2 cellular contexts compared by ENCODE assay signal in the genomic region with DNA sequence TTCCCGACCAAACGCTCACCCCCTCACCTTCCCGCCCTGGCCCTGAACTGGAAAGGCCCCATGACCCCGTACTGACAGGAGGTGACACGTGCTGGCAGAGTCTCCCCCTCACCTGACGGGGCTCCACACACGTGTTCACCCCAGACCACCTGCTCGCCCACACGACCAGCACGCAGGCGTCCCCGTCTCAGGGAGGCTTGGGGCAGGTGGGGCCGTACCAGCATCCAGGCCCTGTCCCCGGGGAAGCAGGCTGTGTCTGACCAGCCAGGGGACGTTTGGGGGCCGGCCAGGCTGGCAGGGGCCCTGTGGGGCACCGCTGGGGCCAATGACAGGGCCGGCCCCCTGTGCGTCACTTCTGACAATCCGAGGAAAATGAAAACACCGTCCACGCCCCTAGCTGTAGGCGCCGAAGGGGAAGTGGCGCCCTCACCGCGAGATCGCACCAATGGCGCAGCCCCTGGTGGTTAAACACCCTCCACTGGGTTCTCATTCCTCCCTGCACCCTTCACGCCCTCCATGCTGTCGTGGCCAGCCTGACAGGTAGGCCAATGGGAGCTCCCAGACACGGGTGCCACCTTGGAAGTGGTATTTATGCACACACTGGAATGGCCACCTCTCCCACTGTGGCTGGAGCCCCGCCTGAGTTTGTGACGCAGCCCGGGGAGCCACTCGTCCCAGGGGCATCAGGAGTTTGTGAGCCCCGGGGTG.
A peak's percentile ranks its signal among the peaks of the same experiment; 100 is the strongest.
TF ChIP-seq lines count a peak whose summit lies in the region.

No MANE protein-coding gene starts in this region.

TF ChIP-seq in K562, 482 proteins besides CTCF, POLR2A, EP300 and RAD21:
- TF ChIP-seq, protein P1, sequence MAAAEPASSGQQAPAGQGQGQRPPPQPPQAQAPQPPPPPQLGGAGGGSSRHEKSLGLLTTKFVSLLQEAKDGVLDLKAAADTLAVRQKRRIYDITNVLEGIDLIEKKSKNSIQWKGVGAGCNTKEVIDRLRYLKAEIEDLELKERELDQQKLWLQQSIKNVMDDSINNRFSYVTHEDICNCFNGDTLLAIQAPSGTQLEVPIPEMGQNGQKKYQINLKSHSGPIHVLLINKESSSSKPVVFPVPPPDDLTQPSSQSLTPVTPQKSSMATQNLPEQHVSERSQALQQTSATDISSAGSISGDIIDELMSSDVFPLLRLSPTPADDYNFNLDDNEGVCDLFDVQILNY (CRISPR knock-in tag; IDR thresholded peaks at IDR 0.05): no peak
- no peak for TF ChIP-seq RBM14 (IDR thresholded peaks at IDR 0.05; ENCODE audit: borderline replicate concordance, insufficient read depth, low read depth, low read length)
- TF ChIP-seq, protein P2, sequence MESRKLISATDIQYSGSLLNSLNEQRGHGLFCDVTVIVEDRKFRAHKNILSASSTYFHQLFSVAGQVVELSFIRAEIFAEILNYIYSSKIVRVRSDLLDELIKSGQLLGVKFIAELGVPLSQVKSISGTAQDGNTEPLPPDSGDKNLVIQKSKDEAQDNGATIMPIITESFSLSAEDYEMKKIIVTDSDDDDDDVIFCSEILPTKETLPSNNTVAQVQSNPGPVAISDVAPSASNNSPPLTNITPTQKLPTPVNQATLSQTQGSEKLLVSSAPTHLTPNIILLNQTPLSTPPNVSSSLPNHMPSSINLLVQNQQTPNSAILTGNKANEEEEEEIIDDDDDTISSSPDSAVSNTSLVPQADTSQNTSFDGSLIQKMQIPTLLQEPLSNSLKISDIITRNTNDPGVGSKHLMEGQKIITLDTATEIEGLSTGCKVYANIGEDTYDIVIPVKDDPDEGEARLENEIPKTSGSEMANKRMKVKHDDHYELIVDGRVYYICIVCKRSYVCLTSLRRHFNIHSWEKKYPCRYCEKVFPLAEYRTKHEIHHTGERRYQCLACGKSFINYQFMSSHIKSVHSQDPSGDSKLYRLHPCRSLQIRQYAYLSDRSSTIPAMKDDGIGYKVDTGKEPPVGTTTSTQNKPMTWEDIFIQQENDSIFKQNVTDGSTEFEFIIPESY (CRISPR knock-in tag; IDR thresholded peaks at IDR 0.05): 0 out of 2 replicates have a peak, but pooled peaks have one; percentile 33

TF ChIP-seq in HepG2, 621 proteins besides CTCF, POLR2A, EP300 and RAD21:
- TF ChIP-seq RARG (CRISPR knock-in tag; IDR thresholded peaks at IDR 0.05; ENCODE audit: low read depth): no peak
- peak; percentile 35 for TF ChIP-seq AGO2 (optimal IDR thresholded peaks at IDR 0.05; ENCODE audit: low read depth, low read length)
